Comparison of ENCODE assay signal across 2 cellular contexts in the genomic region with DNA sequence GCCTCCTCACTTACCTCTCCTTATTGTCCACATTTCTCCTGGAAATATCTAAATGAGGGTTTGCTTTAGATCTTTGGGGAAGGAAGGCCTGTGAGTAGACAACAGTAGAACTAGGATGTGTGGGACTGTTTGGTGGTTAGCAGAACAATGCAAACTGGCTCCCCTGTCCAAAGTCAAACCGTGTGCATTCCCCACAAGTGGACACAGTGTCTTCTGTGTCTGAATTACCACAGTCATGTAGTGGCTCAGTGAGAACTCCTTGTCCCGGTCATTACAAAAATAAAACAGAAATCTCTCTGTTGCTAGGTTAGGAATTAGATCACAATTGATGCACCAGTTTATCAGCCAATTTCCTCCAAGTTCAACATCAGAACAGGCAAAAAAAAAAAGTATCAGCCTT.
TF ChIP-seq lines count a peak whose summit lies in the region.

No MANE protein-coding gene starts in this region.

TF ChIP-seq in A549, 52 proteins besides CTCF, POLR2A, EP300 and RAD21 (continued from another document):
- TF ChIP-seq, protein P1, sequence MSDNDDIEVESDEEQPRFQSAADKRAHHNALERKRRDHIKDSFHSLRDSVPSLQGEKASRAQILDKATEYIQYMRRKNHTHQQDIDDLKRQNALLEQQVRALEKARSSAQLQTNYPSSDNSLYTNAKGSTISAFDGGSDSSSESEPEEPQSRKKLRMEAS (IDR thresholded peaks at IDR 0.05), result no peak
- TF ChIP-seq, protein P2, sequence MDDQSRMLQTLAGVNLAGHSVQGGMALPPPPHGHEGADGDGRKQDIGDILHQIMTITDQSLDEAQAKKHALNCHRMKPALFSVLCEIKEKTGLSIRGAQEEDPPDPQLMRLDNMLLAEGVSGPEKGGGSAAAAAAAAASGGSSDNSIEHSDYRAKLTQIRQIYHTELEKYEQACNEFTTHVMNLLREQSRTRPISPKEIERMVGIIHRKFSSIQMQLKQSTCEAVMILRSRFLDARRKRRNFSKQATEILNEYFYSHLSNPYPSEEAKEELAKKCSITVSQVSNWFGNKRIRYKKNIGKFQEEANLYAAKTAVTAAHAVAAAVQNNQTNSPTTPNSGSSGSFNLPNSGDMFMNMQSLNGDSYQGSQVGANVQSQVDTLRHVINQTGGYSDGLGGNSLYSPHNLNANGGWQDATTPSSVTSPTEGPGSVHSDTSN (IDR thresholded peaks at IDR 0.05), result no peak
- TF ChIP-seq HOXA7 (CRISPR knock-in tag; IDR thresholded peaks at IDR 0.05), result no peak
- TF ChIP-seq RNF2 (IDR thresholded peaks at IDR 0.05; ENCODE audit: borderline replicate concordance, low read depth), result no peak
- no peak for TF ChIP-seq HDAC2 (IDR thresholded peaks at IDR 0.05)
- TF ChIP-seq CBX8 (IDR thresholded peaks at IDR 0.05), result no peak
- TF ChIP-seq, protein P3, sequence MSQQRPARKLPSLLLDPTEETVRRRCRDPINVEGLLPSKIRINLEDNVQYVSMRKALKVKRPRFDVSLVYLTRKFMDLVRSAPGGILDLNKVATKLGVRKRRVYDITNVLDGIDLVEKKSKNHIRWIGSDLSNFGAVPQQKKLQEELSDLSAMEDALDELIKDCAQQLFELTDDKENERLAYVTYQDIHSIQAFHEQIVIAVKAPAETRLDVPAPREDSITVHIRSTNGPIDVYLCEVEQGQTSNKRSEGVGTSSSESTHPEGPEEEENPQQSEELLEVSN (IDR thresholded peaks at IDR 0.05; ENCODE audit: borderline replicate concordance, low read depth), result no peak
- no peak for TF ChIP-seq NR3C1 (IDR thresholded peaks at IDR 0.05)
- TF ChIP-seq FOSL2 (IDR thresholded peaks at IDR 0.05), result no peak
- no peak for TF ChIP-seq FOSL2 (CRISPR knock-in tag; IDR thresholded peaks at IDR 0.05)
- TF ChIP-seq, protein P4, sequence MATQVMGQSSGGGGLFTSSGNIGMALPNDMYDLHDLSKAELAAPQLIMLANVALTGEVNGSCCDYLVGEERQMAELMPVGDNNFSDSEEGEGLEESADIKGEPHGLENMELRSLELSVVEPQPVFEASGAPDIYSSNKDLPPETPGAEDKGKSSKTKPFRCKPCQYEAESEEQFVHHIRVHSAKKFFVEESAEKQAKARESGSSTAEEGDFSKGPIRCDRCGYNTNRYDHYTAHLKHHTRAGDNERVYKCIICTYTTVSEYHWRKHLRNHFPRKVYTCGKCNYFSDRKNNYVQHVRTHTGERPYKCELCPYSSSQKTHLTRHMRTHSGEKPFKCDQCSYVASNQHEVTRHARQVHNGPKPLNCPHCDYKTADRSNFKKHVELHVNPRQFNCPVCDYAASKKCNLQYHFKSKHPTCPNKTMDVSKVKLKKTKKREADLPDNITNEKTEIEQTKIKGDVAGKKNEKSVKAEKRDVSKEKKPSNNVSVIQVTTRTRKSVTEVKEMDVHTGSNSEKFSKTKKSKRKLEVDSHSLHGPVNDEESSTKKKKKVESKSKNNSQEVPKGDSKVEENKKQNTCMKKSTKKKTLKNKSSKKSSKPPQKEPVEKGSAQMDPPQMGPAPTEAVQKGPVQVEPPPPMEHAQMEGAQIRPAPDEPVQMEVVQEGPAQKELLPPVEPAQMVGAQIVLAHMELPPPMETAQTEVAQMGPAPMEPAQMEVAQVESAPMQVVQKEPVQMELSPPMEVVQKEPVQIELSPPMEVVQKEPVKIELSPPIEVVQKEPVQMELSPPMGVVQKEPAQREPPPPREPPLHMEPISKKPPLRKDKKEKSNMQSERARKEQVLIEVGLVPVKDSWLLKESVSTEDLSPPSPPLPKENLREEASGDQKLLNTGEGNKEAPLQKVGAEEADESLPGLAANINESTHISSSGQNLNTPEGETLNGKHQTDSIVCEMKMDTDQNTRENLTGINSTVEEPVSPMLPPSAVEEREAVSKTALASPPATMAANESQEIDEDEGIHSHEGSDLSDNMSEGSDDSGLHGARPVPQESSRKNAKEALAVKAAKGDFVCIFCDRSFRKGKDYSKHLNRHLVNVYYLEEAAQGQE (IDR thresholded peaks at IDR 0.05), result no peak
- TF ChIP-seq RFX5 (IDR thresholded peaks at IDR 0.05), result no peak
- no peak for TF ChIP-seq EHMT2 (IDR thresholded peaks at IDR 0.05; ENCODE audit: low read depth)
- no peak for TF ChIP-seq NPAS2 (CRISPR knock-in tag; IDR thresholded peaks at IDR 0.05; ENCODE audit: borderline replicate concordance)
- TF ChIP-seq JUNB (IDR thresholded peaks at IDR 0.05), result no peak
- TF ChIP-seq PHF8 (IDR thresholded peaks at IDR 0.05; ENCODE audit: borderline replicate concordance, low read depth), result no peak
- TF ChIP-seq ESRRA (IDR thresholded peaks at IDR 0.05; ENCODE audit: borderline replicate concordance, low read length), result no peak
- TF ChIP-seq CHD2 (IDR thresholded peaks at IDR 0.05; ENCODE audit: low read length, partially characterized antibody), result no peak
TF ChIP-seq in A549: peak in this region for 0.

TF ChIP-seq in HEK293, 187 proteins besides CTCF, POLR2A, EP300 and RAD21 (continued from another document):
- no peak for TF ChIP-seq ZNF10 (tag by site-specific recombination; IDR thresholded peaks at IDR 0.05)
- TF ChIP-seq, protein P5, sequence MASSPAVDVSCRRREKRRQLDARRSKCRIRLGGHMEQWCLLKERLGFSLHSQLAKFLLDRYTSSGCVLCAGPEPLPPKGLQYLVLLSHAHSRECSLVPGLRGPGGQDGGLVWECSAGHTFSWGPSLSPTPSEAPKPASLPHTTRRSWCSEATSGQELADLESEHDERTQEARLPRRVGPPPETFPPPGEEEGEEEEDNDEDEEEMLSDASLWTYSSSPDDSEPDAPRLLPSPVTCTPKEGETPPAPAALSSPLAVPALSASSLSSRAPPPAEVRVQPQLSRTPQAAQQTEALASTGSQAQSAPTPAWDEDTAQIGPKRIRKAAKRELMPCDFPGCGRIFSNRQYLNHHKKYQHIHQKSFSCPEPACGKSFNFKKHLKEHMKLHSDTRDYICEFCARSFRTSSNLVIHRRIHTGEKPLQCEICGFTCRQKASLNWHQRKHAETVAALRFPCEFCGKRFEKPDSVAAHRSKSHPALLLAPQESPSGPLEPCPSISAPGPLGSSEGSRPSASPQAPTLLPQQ (tag by site-specific recombination; IDR thresholded peaks at IDR 0.05), result no peak
- TF ChIP-seq ZNF768 (tag by site-specific recombination; IDR thresholded peaks at IDR 0.05), result no peak
